In the genomic region with DNA sequence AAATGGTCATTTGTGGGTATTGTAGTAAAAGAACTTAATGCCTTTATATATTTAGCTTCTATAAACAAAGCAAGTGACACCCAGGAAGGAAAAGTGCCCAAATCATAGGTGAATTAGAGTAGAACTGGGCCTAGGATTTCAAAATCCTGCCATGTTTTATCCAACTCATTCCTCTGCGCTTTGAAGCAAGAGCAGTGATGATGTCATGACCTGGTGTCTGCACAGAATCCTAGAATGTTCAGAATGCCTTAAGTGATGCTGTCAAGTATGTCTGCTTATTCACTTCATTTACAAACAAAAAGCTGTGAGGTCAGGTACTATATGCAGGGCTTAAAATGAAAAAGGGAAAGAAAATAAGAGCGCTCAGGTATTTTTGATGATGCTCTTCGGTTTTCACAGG, we compare ENCODE assay signal across 15 cellular contexts.
DNase-seq lines count a peak whose midpoint lies in the region; ATAC-seq and TF ChIP-seq lines count a peak whose summit lies in the region.
"Had no signal": no experiment of that assay in that cellular context is flagged by ENCODE, and none has a peak within 500 bp of the region (broad histone marks: within the 10 kb centered on the region; RNA-seq: fewer than 3 reads in every experiment).

No MANE protein-coding gene starts in this region.

- H3K36me3 ChIP-seq in IMR-90 (ENCODE audit: control insufficient read depth, insufficient read depth, low read length) = no peaks in the 10 kb centered on the region

- H3K79me1 ChIP-seq in IMR-90 (ENCODE audit: low read depth in 1 of 2, low read length in 2 of 2) = no peaks in the 10 kb centered on the region

- intact Hi-C loops in IMR-90 (cut with micrococcal nuclease) = no loop called here

- H3K9me1 ChIP-seq in IMR-90 (ENCODE audit: insufficient read depth, low read length) = no peaks in the 10 kb centered on the region

- in situ Hi-C loops in IMR-90 (cut with MboI; ENCODE audit: low sequenced_read_pairs) = no loop called here

- no peak overlapping the region for H2BK120ac ChIP-seq in IMR-90 (ENCODE audit: low read depth, low read length)

- no peak overlapping the region for H3K9ac ChIP-seq in IMR-90 (ENCODE audit: low read depth, low read length)
- H3K9ac ChIP-seq: GM23248 had no signal

- no peak overlapping the region for H3K4me2 ChIP-seq in IMR-90 (ENCODE audit: low read depth, low read length)

- no peak for TF ChIP-seq POLR2A in IMR-90 (IDR thresholded peaks at IDR 0.05; ENCODE audit: low read depth, low read length)

- H3K4me3 ChIP-seq in IMR-90 (ENCODE audit: insufficient read depth, low read depth, low read length) (no peak overlapping the region), choroid plexus epithelial cell (ENCODE audit: low read depth, low read length) (no peak overlapping the region)
- H3K4me3 ChIP-seq: GM23248 had no signal

- no peak overlapping the region for H2AFZ ChIP-seq in IMR-90 (replicated peaks; ENCODE audit: low read length, poor library complexity)
- H2AFZ ChIP-seq: GM23248 had no signal

- no peak overlapping the region for H4K5ac ChIP-seq in IMR-90 (ENCODE audit: low read depth, low read length)

- no peak for ATAC-seq in IMR-90 (ENCODE audit: low read depth)

- no peak overlapping the region for H3K18ac ChIP-seq in IMR-90 (ENCODE audit: low read depth, low read length)

- no peak overlapping the region for H2BK20ac ChIP-seq in IMR-90 (ENCODE audit: low read depth, low read length)

- H3K9me3 ChIP-seq in IMR-90 (ENCODE audit: control insufficient read depth, insufficient read depth, low read length) = no peaks in the 10 kb centered on the region

- no peak overlapping the region for H4K91ac ChIP-seq in IMR-90 (ENCODE audit: insufficient read depth, low read depth, low read length)

- no peaks in the 10 kb centered on the region for H3K27me3 ChIP-seq in IMR-90 (ENCODE audit: control insufficient read depth, insufficient read depth, low read length)

- H3K4ac ChIP-seq in IMR-90 (ENCODE audit: low read depth, low read length) = no peak overlapping the region

- TF ChIP-seq CTCF in IMR-90 (conservative IDR thresholded peaks at IDR 0.05; ENCODE audit: low read depth, low read length) (no peak), choroid plexus epithelial cell (conservative IDR thresholded peaks at IDR 0.05; ENCODE audit: low read depth, low read length) (no peak)

- CTCF ChIA-PET in IMR-90 (lab: Yijun Ruan, JAX) = no interaction called here

- no peak overlapping the region for H3K56ac ChIP-seq in IMR-90 (ENCODE audit: extremely low read depth, insufficient read depth, low read length)

- no peak overlapping the region for H2AK9ac ChIP-seq in IMR-90 (replicated peaks; ENCODE audit: low read depth, low read length, poor library complexity)

- no peak overlapping the region for H3K27ac ChIP-seq in IMR-90 (ENCODE audit: insufficient read depth, low read length)
- H3K27ac ChIP-seq: GM23248 had no signal

- no TSS peak for BruUV-seq in IMR-90 (replicated peaks; lab: Mats Ljungman, UMichigan)

- no peaks in the 10 kb centered on the region for H3K4me1 ChIP-seq in IMR-90 (ENCODE audit: control insufficient read depth, insufficient read depth, low read length)

- no peak overlapping the region for H3K23ac ChIP-seq in IMR-90 (ENCODE audit: low read depth, low read length)

- H3K14ac ChIP-seq in IMR-90 (replicated peaks; ENCODE audit: low read depth, low read length) = no peak overlapping the region

- WGBS in IMR-90 (ENCODE audit: extremely low coverage in 2 of 2, insufficient read length in 1 of 2), 2 experiments = no CpG with 5 or more reads among the region's 3 CpGs

- H2BK5ac ChIP-seq in IMR-90 (ENCODE audit: low read depth, low read length, poor library complexity, severe bottlenecking) = no peak overlapping the region

- POLR2A ChIA-PET in IMR-90 (lab: Charles Lee; ENCODE audit: unreplicated experiment) = no interaction called here

- dilution Hi-C loops in IMR-90 (cut with HindIII; ENCODE audit: low sequenced_read_pairs, unreplicated experiment) = no loop called here

- no peak overlapping the region for H2BK15ac ChIP-seq in IMR-90 (ENCODE audit: low read depth, low read length)

- H4K20me1 ChIP-seq in IMR-90 (ENCODE audit: insufficient read depth, low read length) = no peaks in the 10 kb centered on the region

- no peak overlapping the region for H2AK5ac ChIP-seq in IMR-90 (ENCODE audit: low read depth, low read length)

- TF ChIP-seq RAD21 in IMR-90 (IDR thresholded peaks at IDR 0.05; ENCODE audit: low read length) = no peak

- DNase-seq in IMR-90 (peak; percentile 17), choroid plexus epithelial cell (ENCODE audit: low read depth) (peak; percentile 26), iris pigment epithelial cell (ENCODE audit: low read depth) (peak; percentile 35), NCI-H524 (lab: John Stamatoyannopoulos, UW) (no peak), SIG-M5 (lab: John Stamatoyannopoulos, UW) (no peak), HK-2 (ENCODE audit: unreplicated experiment) (no peak)
- DNase-seq: C1 segment of cervical spinal cord; Calu3; CD4-positive, alpha-beta memory T cell; COR-L47; DMS153; DND-41; GM23248; H7; HCEC 1CT had no signal

- no peak overlapping the region for H4K8ac ChIP-seq in IMR-90 (ENCODE audit: low read depth in 2 of 2, low read length in 2 of 2)

TF ChIP-seq in IMR-90, 13 proteins besides CTCF, POLR2A, EP300 and RAD21:
- TF ChIP-seq NFE2L2 (IDR thresholded peaks at IDR 0.05; ENCODE audit: low read depth, low read length) (no peak), MAFK (IDR thresholded peaks at IDR 0.05; ENCODE audit: low read depth, low read length) (no peak), CEBPB (IDR thresholded peaks at IDR 0.05; ENCODE audit: low read depth, low read length) (no peak), FOS (IDR thresholded peaks at IDR 0.05; ENCODE audit: low read depth, low read length) (no peak), MAZ (IDR thresholded peaks at IDR 0.05; ENCODE audit: borderline replicate concordance, low read depth, low read length) (no peak), BHLHE40 (IDR thresholded peaks at IDR 0.05; ENCODE audit: low read depth, low read length) (no peak), RCOR1 (IDR thresholded peaks at IDR 0.05; ENCODE audit: insufficient replicate concordance, low read length) (no peak), CHD1 (IDR thresholded peaks at IDR 0.05; ENCODE audit: low read depth, low read length) (no peak), RFX5 (IDR thresholded peaks at IDR 0.05; ENCODE audit: low read depth, low read length) (no peak), MXI1 (IDR thresholded peaks at IDR 0.05; ENCODE audit: borderline replicate concordance, low read depth, low read length) (no peak)
- TF ChIP-seq, protein P1, sequence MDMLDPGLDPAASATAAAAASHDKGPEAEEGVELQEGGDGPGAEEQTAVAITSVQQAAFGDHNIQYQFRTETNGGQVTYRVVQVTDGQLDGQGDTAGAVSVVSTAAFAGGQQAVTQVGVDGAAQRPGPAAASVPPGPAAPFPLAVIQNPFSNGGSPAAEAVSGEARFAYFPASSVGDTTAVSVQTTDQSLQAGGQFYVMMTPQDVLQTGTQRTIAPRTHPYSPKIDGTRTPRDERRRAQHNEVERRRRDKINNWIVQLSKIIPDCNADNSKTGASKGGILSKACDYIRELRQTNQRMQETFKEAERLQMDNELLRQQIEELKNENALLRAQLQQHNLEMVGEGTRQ (IDR thresholded peaks at IDR 0.05; ENCODE audit: low read depth, low read length) = no peak
- TF ChIP-seq, protein P2, sequence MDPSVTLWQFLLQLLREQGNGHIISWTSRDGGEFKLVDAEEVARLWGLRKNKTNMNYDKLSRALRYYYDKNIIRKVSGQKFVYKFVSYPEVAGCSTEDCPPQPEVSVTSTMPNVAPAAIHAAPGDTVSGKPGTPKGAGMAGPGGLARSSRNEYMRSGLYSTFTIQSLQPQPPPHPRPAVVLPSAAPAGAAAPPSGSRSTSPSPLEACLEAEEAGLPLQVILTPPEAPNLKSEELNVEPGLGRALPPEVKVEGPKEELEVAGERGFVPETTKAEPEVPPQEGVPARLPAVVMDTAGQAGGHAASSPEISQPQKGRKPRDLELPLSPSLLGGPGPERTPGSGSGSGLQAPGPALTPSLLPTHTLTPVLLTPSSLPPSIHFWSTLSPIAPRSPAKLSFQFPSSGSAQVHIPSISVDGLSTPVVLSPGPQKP (IDR thresholded peaks at IDR 0.05; ENCODE audit: borderline replicate concordance, low read depth, low read length) = no peak

Comparison
In these comparisons a context has a peak if more than half of its experiments do, and no peak if none do; other contexts are left out.
1. DNase-seq: peak in IMR-90 (single experiment), choroid plexus epithelial cell (single experiment) and iris pigment epithelial cell (single experiment); none in NCI-H524 (0 of 2), SIG-M5 (single experiment) and HK-2 (single experiment).